1 cellular context compared by ENCODE assay signal in genomic region chr10:131056091-131056490, GRCh38.
TF ChIP-seq lines count a peak whose summit lies in the region.

No MANE protein-coding gene starts in this region.

TF ChIP-seq in H1, 55 proteins besides CTCF, POLR2A, EP300 and RAD21 (continued from another document):
- no peak for TF ChIP-seq CHD7 (IDR thresholded peaks at IDR 0.05; ENCODE audit: insufficient replicate concordance, low read length)
- TF ChIP-seq NANOG (IDR thresholded peaks at IDR 0.05; ENCODE audit: insufficient read depth, low read depth, low read length, poor library complexity, severe bottlenecking), result no peak
- no peak for TF ChIP-seq TEAD4 (IDR thresholded peaks at IDR 0.05; ENCODE audit: low read depth, low read length)
- TF ChIP-seq SP2 (IDR thresholded peaks at IDR 0.05; ENCODE audit: low read length), result no peak
